Comparison of ENCODE assay signal across 20 cellular contexts in genomic region chr3:105821433-105821832, GRCh38. TPM values are rescaled to one million over a fixed set of nuclear protein-coding genes. Genes with fewer than 3 reads are reported as not detected.
A peak's percentile ranks its signal among the peaks of the same experiment; 100 is the strongest.
DNase-seq lines count a peak whose midpoint lies in the region; ATAC-seq and TF ChIP-seq lines count a peak whose summit lies in the region.
"Had no signal": no experiment of that assay in that cellular context is flagged by ENCODE, and none has a peak within 500 bp of the region (broad histone marks: within the 10 kb centered on the region; RNA-seq: fewer than 3 reads in every experiment).

No MANE protein-coding gene starts in this region.

- no peak overlapping the region for H3K4me2 ChIP-seq in mesenchymal stem cell (ENCODE audit: low read length, poor library complexity, severe bottlenecking)

- no peak overlapping the region for H2AFZ ChIP-seq in ACC112 (ENCODE audit: low read length, unreplicated experiment)
- no peak overlapping the region for H2AFZ ChIP-seq in mesenchymal stem cell (ENCODE audit: low read depth, low read length)

- peaks cover 12% of the 10 kb centered on the region for H3K79me1 ChIP-seq in mesenchymal stem cell (replicated peaks; ENCODE audit: low read length, poor library complexity, severe bottlenecking)

- H3K36me3 ChIP-seq in ACC112 (ENCODE audit: insufficient read depth, low read length): peaks cover 4% of the 10 kb centered on the region
- no peaks in the 10 kb centered on the region for H3K36me3 ChIP-seq in CD8-positive, alpha-beta T cell (ENCODE audit: insufficient read depth, low read length)
- H3K36me3 ChIP-seq in adrenal gland (replicated peaks in 1 of 2): no peaks in the 10 kb centered on the region
- peaks cover 4 to 66% of the 10 kb centered on the region in 2 experiments for H3K36me3 ChIP-seq in mesenchymal stem cell (ENCODE audit: control insufficient read depth in 1 of 2, insufficient read depth in 2 of 2, low read depth in 1 of 2, low read length in 2 of 2)
- H3K36me3 ChIP-seq: left lung, thoracic aorta had no signal

- peak overlapping the region; percentile 55 for H3K27ac Mint-ChIP-seq in CD8-positive, alpha-beta T cell
- H3K27ac Mint-ChIP-seq: nephron progenitor cell had no signal

- H4K91ac ChIP-seq in mesenchymal stem cell (ENCODE audit: low read length): no peak overlapping the region

- H3K14ac ChIP-seq in mesenchymal stem cell (ENCODE audit: low read length in 2 of 2): no peak overlapping the region

- 24 to 31% (median 27%) methylated on average over 2 of the region's 2 CpGs for WGBS in adrenal gland, 4 donors
- WGBS in mesenchymal stem cell: 66% methylated on average over 2 of the region's 2 CpGs

- no peaks in the 10 kb centered on the region for H3K9me3 Mint-ChIP-seq in CD8-positive, alpha-beta T cell
- H3K9me3 Mint-ChIP-seq: brain, nephron progenitor cell had no signal

- H2BK5ac ChIP-seq in mesenchymal stem cell (ENCODE audit: low read depth, low read length, poor library complexity, severe bottlenecking): no peak overlapping the region

- H3K4ac ChIP-seq in mesenchymal stem cell (ENCODE audit: low read depth in 1 of 2, low read length in 2 of 2): no peak overlapping the region

- no peak for TF ChIP-seq POLR2A in adrenal gland (IDR thresholded peaks at IDR 0.05)

- H2BK120ac ChIP-seq in mesenchymal stem cell (ENCODE audit: low read depth, low read length): no peak overlapping the region

- no peaks in the 10 kb centered on the region for H3K27me3 Mint-ChIP-seq in CD8-positive, alpha-beta T cell (ENCODE audit: low read depth)
- H3K27me3 Mint-ChIP-seq: brain had no signal

- H3K36me3 Mint-ChIP-seq in CD8-positive, alpha-beta T cell: peaks cover 64% of the 10 kb centered on the region

- CTCF ChIA-PET in CD8-positive, alpha-beta T cell (lab: Charles Lee): no interaction called here

- H3K27ac ChIP-seq in ACC112 (ENCODE audit: low read depth, low read length): peak overlapping the region; percentile 93
- no peak overlapping the region for H3K27ac ChIP-seq in CD8-positive, alpha-beta T cell (ENCODE audit: low read depth, low read length)
- H3K27ac ChIP-seq in adrenal gland: peak overlapping the region in 3 of 5 donors; percentile 19 to 58 (median 24)
- no peak overlapping the region for H3K27ac ChIP-seq in mesenchymal stem cell (ENCODE audit: low read length, poor library complexity, severe bottlenecking)

- POLR2A ChIA-PET in CD8-positive, alpha-beta T cell (lab: Charles Lee): interaction anchor here (1.1 kb wide), 1 partner anchor 20 kb away, joined by 3 read pairs; no protein-coding TSS in a partner anchor

- no peak overlapping the region for H3K23ac ChIP-seq in mesenchymal stem cell (ENCODE audit: low read length in 2 of 2)

- H2BK12ac ChIP-seq in mesenchymal stem cell (ENCODE audit: low read length in 2 of 2): no peak overlapping the region

- H3K4me1 ChIP-seq in ACC112 (ENCODE audit: control insufficient read depth, insufficient read depth, low read length, unreplicated experiment) (peaks cover 39% of the 10 kb centered on the region), adrenal gland (replicated peaks in 1 of 2) (peaks cover 15 to 49% of the 10 kb centered on the region in 2 donors), mesenchymal stem cell (ENCODE audit: control insufficient read depth, insufficient read depth, low read depth, low read length) (peaks cover 3% of the 10 kb centered on the region)
- peaks cover 14% of the 10 kb centered on the region for H3K4me1 ChIP-seq in CD8-positive, alpha-beta T cell (ENCODE audit: insufficient read depth, low read length)

- DNase-seq in CD8-positive, alpha-beta T cell: no peak
- DNase-seq in adrenal gland: peak in 3 of 7 donors; percentile 27 to 47 (median 36)
- DNase-seq in mesenchymal stem cell: peak; percentile 43
- no peak for DNase-seq in NCI-H187 (lab: John Stamatoyannopoulos, UW)
- DNase-seq in GM19238 (ENCODE audit: insufficient read length, low spot score): no peak
- DNase-seq: activated CD4-positive, CD25-positive, alpha-beta regulatory T cell treated with anti-CD3 and anti-CD28 coated beads, Interleukin-2, amount 50 U/mL, for 72 hours; C1 segment of cervical spinal cord; DMS79 treated with DMSO at 0.1 percent for 48 hours; hypothalamus; KG1; left lung; NCI-H1105; NCI-H2227 treated with DMSO at 0.1 percent for 48 hours; nephron progenitor cell; T-helper 9 cell had no signal

- intact Hi-C loops in CD8-positive, alpha-beta T cell (cut with DNase I, micrococcal nuclease): loop anchor here in 1 of 2 experiments (1.0 to 5.0 kb wide), 2 partner anchors 11 to 34 kb away; no protein-coding TSS in a partner anchor
- intact Hi-C loops in adrenal gland (cut with DNase I): no loop called here

- H3K79me2 ChIP-seq in ACC112 (ENCODE audit: control insufficient read depth, insufficient read depth, low read length, unreplicated experiment): no peaks in the 10 kb centered on the region

- no peak for TF ChIP-seq CTCF in CD8-positive, alpha-beta T cell (IDR thresholded peaks at IDR 0.05)
- TF ChIP-seq CTCF in adrenal gland (IDR thresholded peaks at IDR 0.05): no peak

- no peaks in the 10 kb centered on the region for H3K27me3 ChIP-seq in ACC112 (ENCODE audit: insufficient read depth, low read length)
- H3K27me3 ChIP-seq in CD8-positive, alpha-beta T cell (ENCODE audit: insufficient read depth, low read length): no peaks in the 10 kb centered on the region
- H3K27me3 ChIP-seq in adrenal gland: no peaks in the 10 kb centered on the region
- H3K27me3 ChIP-seq in mesenchymal stem cell (ENCODE audit: control insufficient read depth in 1 of 2, insufficient read depth in 1 of 2, low read length in 2 of 2): no peaks in the 10 kb centered on the region
- H3K27me3 ChIP-seq: left lung had no signal

- H3K4me3 ChIP-seq in ACC112 (ENCODE audit: low read depth, low read length): 0 out of 2 replicates have a peak overlapping the region, but pooled peaks have one; percentile 24
- H3K4me3 ChIP-seq in CD8-positive, alpha-beta T cell (ENCODE audit: low read depth, low read length): no peak overlapping the region
- no peak overlapping the region for H3K4me3 ChIP-seq in adrenal gland
- H3K4me3 ChIP-seq in mesenchymal stem cell (ENCODE audit: insufficient read depth in 1 of 2, low read depth in 1 of 2, low read length in 2 of 2): no peak overlapping the region
- H3K4me3 ChIP-seq: left lung, thoracic aorta had no signal

- H2BK15ac ChIP-seq in mesenchymal stem cell (ENCODE audit: low read depth, poor library complexity, severe bottlenecking): no peak overlapping the region

- H3K9me3 ChIP-seq in CD8-positive, alpha-beta T cell (ENCODE audit: low read length): no peaks in the 10 kb centered on the region
- H3K9me3 ChIP-seq in adrenal gland (replicated peaks in 1 of 3) (no peaks in the 10 kb centered on the region), mesenchymal stem cell (ENCODE audit: control insufficient read depth, low read length) (no peaks in the 10 kb centered on the region)
- H3K9me3 ChIP-seq: left lung, thoracic aorta had no signal

- peak overlapping the region; percentile 33 to 34 for H3K18ac ChIP-seq in mesenchymal stem cell (ENCODE audit: low read depth in 1 of 2, low read length in 2 of 2)

- H3K4me1 Mint-ChIP-seq in CD8-positive, alpha-beta T cell (ENCODE audit: low read depth): peaks cover 71% of the 10 kb centered on the region

- no peak for ATAC-seq in CD8-positive, alpha-beta T cell
- ATAC-seq in GM18511 (IDR thresholded peaks at IDR 0.05; ENCODE audit: unreplicated experiment) (no peak), HG02973 (IDR thresholded peaks at IDR 0.05; ENCODE audit: unreplicated experiment) (no peak)
- ATAC-seq: left lung had no signal

- no peak overlapping the region for H2AK5ac ChIP-seq in mesenchymal stem cell (ENCODE audit: low read length, severe bottlenecking)

- H4K8ac ChIP-seq in mesenchymal stem cell (ENCODE audit: low read length): no peak overlapping the region

- H3K4me3 Mint-ChIP-seq in CD8-positive, alpha-beta T cell: no peak overlapping the region
- H3K4me3 Mint-ChIP-seq: brain, nephron progenitor cell had no signal

- no peak overlapping the region for H3K9ac ChIP-seq in mesenchymal stem cell (ENCODE audit: low read length)

RNA-seq across cellular contexts. Expression of gene CBLB, which starts 47.4 kb away (rescaled TPM):
- 100 to 1,000 TPM; 133 to 140 TPM for total RNA-seq in CD8-positive, alpha-beta T cell
- 10 to 100 TPM; 23.4 to 58.9 (median 39.5) TPM for total RNA-seq in adrenal gland
- polyA plus RNA-seq in adrenal gland: 10 to 100 TPM; 20.4 to 31.8 (median 27.9) TPM
- 19.3 TPM for polyA plus RNA-seq in mesenchymal stem cell (2013, experiment 1 of 2)
- 16.9 TPM for polyA plus RNA-seq in mesenchymal stem cell (2013, experiment 2 of 2)

Comparison
In these comparisons a context has a peak if more than half of its experiments do, and no peak if none do; other contexts are left out.
1. H3K27ac ChIP-seq: peak in ACC112 (single experiment) and adrenal gland (3 of 5); none in CD8-positive, alpha-beta T cell (single experiment) and mesenchymal stem cell (single experiment).